8 cellular contexts compared by ENCODE assay signal in the genomic region with DNA sequence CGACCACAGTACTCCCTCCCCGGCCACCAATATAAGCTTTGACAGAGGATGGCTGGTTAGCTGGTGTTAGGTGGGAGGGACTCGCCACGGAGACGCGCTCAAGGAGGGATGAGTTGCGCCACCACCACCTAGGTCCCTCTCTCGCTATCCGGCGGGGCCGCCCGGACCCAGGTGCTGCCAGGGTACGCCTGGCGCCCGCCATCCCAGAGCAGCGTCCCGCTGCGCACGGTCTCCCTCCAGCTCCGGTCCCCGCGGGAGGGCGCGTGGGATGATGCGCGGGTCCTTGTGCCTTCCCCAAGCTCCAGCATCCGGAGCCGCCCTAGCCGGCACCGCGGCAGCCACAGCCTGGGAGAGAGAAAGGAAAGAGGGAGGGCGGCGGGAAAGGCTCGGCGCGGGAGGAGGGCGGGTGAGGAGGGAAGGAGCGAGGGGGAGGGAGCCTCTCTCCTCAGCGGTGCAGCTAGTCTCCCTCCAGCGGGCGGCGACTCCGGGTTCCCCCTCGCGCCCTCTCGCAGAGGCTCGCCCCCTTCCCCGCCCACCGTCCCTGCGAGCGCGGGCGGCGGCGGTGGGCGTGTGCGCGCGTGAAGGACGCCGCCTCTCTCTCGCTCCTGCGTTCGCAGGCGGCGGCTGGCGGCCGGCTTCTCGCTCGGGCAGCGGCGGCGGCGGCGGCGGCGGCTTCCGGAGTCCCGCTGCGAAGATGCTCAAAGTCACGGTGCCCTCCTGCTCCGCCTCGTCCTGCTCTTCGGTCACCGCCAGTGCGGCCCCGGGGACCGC. TPM values are rescaled to one million over a fixed set of nuclear protein-coding genes. Genes with fewer than 3 reads are reported as not detected.
DNase-seq lines count a peak whose midpoint lies in the region; ATAC-seq and TF ChIP-seq lines count a peak whose summit lies in the region.

A gene (plus strand): TSS at position 595 of the 771 bp plus-strand sequence. CDS start 100 bp downstream, at position 695.

- H3K27ac ChIP-seq in CD4-positive, alpha-beta T cell (ENCODE audit: low read depth, low read length) = peak within 1 kb of the TSS; percentile 79

- peak within 1 kb of the TSS; percentile 90 for H3K27ac Mint-ChIP-seq in CD4-positive, alpha-beta T cell
- H3K27ac Mint-ChIP-seq in naive thymus-derived CD8-positive, alpha-beta T cell = peak within 1 kb of the TSS; percentile 92 to 98 (median 96)

- no peaks in the 10 kb centered on the region for H3K9me3 Mint-ChIP-seq in CD4-positive, alpha-beta T cell
- no peaks in the 10 kb centered on the region for H3K9me3 Mint-ChIP-seq in naive thymus-derived CD8-positive, alpha-beta T cell

- H3K27me3 Mint-ChIP-seq in CD4-positive, alpha-beta T cell = no peaks in the 10 kb centered on the region
- H3K27me3 Mint-ChIP-seq in naive thymus-derived CD8-positive, alpha-beta T cell = peaks cover 0 to 2% (median 0%) of the 10 kb centered on the region in 5 donors

- peak; percentile 70 to 88 (median 80) for DNase-seq in CD4-positive, alpha-beta T cell
- peak; percentile 33 for DNase-seq in NOMO-1 treated with DMSO at 0.1 percent for 48 hours (lab: John Stamatoyannopoulos, UW; ENCODE audit: unreplicated experiment)
- DNase-seq in activated T-cell treated with anti-CD3 and anti-CD28 coated beads, Interleukin-2, amount 50 U/mL, for 48 hours = peak; percentile 74 to 77
- DNase-seq in fibroblast of gingiva (ENCODE audit: low read depth) = peak; percentile 46
- DNase-seq in naive thymus-derived CD8-positive, alpha-beta T cell = peak; percentile 72 to 89 (median 86)
- DNase-seq in stimulated activated naive CD4-positive, alpha-beta T cell (lab: John Stamatoyannopoulos, UW) = peak; percentile 78 to 85 (median 80)

- TF ChIP-seq CTCF in CD4-positive, alpha-beta T cell (IDR thresholded peaks at IDR 0.05) = peak; percentile 31

- no peaks in the 10 kb centered on the region for H3K9me3 ChIP-seq in CD4-positive, alpha-beta T cell (ENCODE audit: control insufficient read depth, low read length)

- H3K4me3 Mint-ChIP-seq in CD4-positive, alpha-beta T cell = peak within 1 kb of the TSS; percentile 92
- H3K4me3 Mint-ChIP-seq in naive thymus-derived CD8-positive, alpha-beta T cell = peak within 1 kb of the TSS; percentile 95 to 99 (median 96)

- ATAC-seq in CD4-positive, alpha-beta T cell (ENCODE audit: poor library complexity) = peak; percentile 83
- ATAC-seq in GM19395 (IDR thresholded peaks at IDR 0.05; ENCODE audit: unreplicated experiment) (peak; percentile 67), HG03469 (IDR thresholded peaks at IDR 0.05; ENCODE audit: unreplicated experiment) (peak; percentile 44)
- peak; percentile 85 to 89 for ATAC-seq in naive thymus-derived CD8-positive, alpha-beta T cell

- peaks cover 50% of the 10 kb centered on the region for H3K36me3 Mint-ChIP-seq in CD4-positive, alpha-beta T cell (ENCODE audit: low read depth)
- H3K36me3 Mint-ChIP-seq in naive thymus-derived CD8-positive, alpha-beta T cell = peaks cover 8 to 11% (median 8%) of the 10 kb centered on the region in 3 donors

- H3K4me1 Mint-ChIP-seq in CD4-positive, alpha-beta T cell (ENCODE audit: low read depth) = peaks cover 35% of the 10 kb centered on the region
- peaks cover 18 to 44% (median 28%) of the 10 kb centered on the region in 4 donors for H3K4me1 Mint-ChIP-seq in naive thymus-derived CD8-positive, alpha-beta T cell

- H3K27me3 ChIP-seq in CD4-positive, alpha-beta T cell (ENCODE audit: control insufficient read depth, insufficient read depth, low read length) = no peaks in the 10 kb centered on the region

- CTCF ChIA-PET in CD4-positive, alpha-beta T cell (lab: Charles Lee) = interaction anchor here (0.7 to 5.5 kb wide), 22 partner anchors 9 to 937 kb away, joined by 3 to 53 read pairs (median 4); no protein-coding TSS in a partner anchor

- POLR2A ChIA-PET in CD4-positive, alpha-beta T cell (lab: Charles Lee) = interaction anchor here (0.8 to 10.7 kb wide), 18 partner anchors 8 to 288 kb away, joined by 3 to 196 read pairs (median 4); a partner anchor contains a TSS
- POLR2A ChIA-PET in naive thymus-derived CD8-positive, alpha-beta T cell (lab: Charles Lee) = interaction anchor here (1.0 to 5.9 kb wide), 15 partner anchors 9 to 241 kb away, joined by 3 to 107 read pairs (median 5); no protein-coding TSS in a partner anchor

- intact Hi-C loops in CD4-positive, alpha-beta T cell (cut with DNase I, micrococcal nuclease) = loop anchor here (1.0 to 10.0 kb wide), 7 partner anchors 15 to 129 kb away; a partner anchor contains a TSS

RNA-seq across cellular contexts. Expression of the gene that starts here (rescaled TPM):
- 100 to 1,000 TPM; 202 to 225 TPM for total RNA-seq in CD4-positive, alpha-beta T cell
- total RNA-seq in naive thymus-derived CD8-positive, alpha-beta T cell = 100 to 1,000 TPM; 274 to 307 TPM
- 100 to 1,000 TPM in 2 of 3 donors, 10 to 100 TPM in 1; 93.3 to 134 (median 128) TPM for polyA plus RNA-seq in naive thymus-derived CD8-positive, alpha-beta T cell

Comparison
In these comparisons a context has a peak if more than half of its experiments do, and no peak if none do; other contexts are left out.
1. Peak in every context shown above with its lines: DNase-seq, ATAC-seq and H3K27ac ChIP-seq.
2. DNase-seq: peak in every context shown above with its lines; median percentile 86 in naive thymus-derived CD8-positive, alpha-beta T cell; 80 in stimulated activated naive CD4-positive, alpha-beta T cell; 80 in CD4-positive, alpha-beta T cell; 76 in activated T-cell treated with anti-CD3 and anti-CD28 coated beads, Interleukin-2, amount 50 U/mL, for 48 hours; 46 in fibroblast of gingiva; 33 in NOMO-1 treated with DMSO at 0.1 percent for 48 hours.